In the genomic region with DNA sequence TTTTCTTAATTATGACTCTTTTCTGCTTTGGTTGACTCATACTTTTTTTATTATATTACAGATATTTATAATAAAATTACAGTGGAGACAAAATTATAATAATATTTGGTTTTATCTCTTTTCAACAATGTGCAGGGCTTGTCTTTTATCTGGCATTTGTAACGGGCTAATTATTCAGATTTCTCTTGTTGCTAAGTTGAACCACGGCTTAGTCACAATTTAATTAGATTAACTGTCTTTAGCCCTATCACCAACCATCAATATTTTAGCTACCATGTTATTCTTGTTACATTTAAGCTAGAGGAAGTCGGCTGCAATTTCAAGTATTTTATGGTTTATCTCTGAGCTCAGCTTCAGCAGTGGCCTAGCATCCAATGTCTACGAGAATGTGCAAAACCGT, we compare ENCODE assay signal across 5 cellular contexts.
"Had no signal": no experiment of that assay in that cellular context is flagged by ENCODE, and none has a peak within 500 bp of the region (broad histone marks: within the 10 kb centered on the region; RNA-seq: fewer than 3 reads in every experiment).

No MANE protein-coding gene starts in this region.

- H3K27ac Mint-ChIP-seq: IgD-negative memory B cell had no signal

- ATAC-seq: HepG2, K562 had no signal

- H3K4me3 Mint-ChIP-seq: IgD-negative memory B cell had no signal

- H3K27me3 Mint-ChIP-seq: IgD-negative memory B cell had no signal

- H3K4me1 Mint-ChIP-seq: IgD-negative memory B cell had no signal

- H3K4me3 ChIP-seq: K562 had no signal

- H3K36me3 Mint-ChIP-seq: IgD-negative memory B cell had no signal

- H3K27ac ChIP-seq: HL-60 had no signal

- DNase-seq: IMR-90 had no signal
